Comparison of ENCODE assay signal across 6 cellular contexts in genomic region chr19:1904385-1905070, GRCh38. TPM values are rescaled to one million over a fixed set of nuclear protein-coding genes. Genes with fewer than 3 reads are reported as not detected.
DNase-seq lines count a peak whose midpoint lies in the region; ATAC-seq and TF ChIP-seq lines count a peak whose summit lies in the region.

No MANE protein-coding gene starts in this region.

- H3K27ac Mint-ChIP-seq in activated CD8-positive, alpha-beta T cell treated with anti-CD3 and anti-CD28 coated beads, Interleukin-2, amount 10 ng/mL, durations not matched to agents 7 days and 5 days = peak overlapping the region; percentile 85

- H3K4me3 ChIP-seq in HAP-1 (peak overlapping the region; percentile 76), lung (no peak overlapping the region)

- CTCF ChIA-PET in activated CD8-positive, alpha-beta T cell treated with anti-CD3 and anti-CD28 coated beads, Interleukin-2, amount 10 ng/mL, durations not matched to agents 7 days and 5 days (lab: Charles Lee) = interaction anchor here (1.4 kb wide), 1 partner anchor 40 kb away, joined by 4 read pairs; no protein-coding TSS in a partner anchor

- peaks cover 43% of the 10 kb centered on the region for H3K4me1 Mint-ChIP-seq in activated CD8-positive, alpha-beta T cell treated with anti-CD3 and anti-CD28 coated beads, Interleukin-2, amount 10 ng/mL, durations not matched to agents 7 days and 5 days (ENCODE audit: low read depth)

- H3K36me3 Mint-ChIP-seq in activated CD8-positive, alpha-beta T cell treated with anti-CD3 and anti-CD28 coated beads, Interleukin-2, amount 10 ng/mL, durations not matched to agents 7 days and 5 days (ENCODE audit: low read depth) = peaks cover 7% of the 10 kb centered on the region

- WGBS in lung, 2 donors = 33 to 39% methylated on average over 12 of the region's 12 CpGs

- no peaks in the 10 kb centered on the region for H3K27me3 Mint-ChIP-seq in activated CD8-positive, alpha-beta T cell treated with anti-CD3 and anti-CD28 coated beads, Interleukin-2, amount 10 ng/mL, durations not matched to agents 7 days and 5 days (ENCODE audit: low read depth)

- peak overlapping the region in 1 of 2 donors; percentile 89 for H3K27ac ChIP-seq in lung (ENCODE audit: low read depth in 1 of 2, low read length in 1 of 2)

- H3K9me3 ChIP-seq in HAP-1 (no peaks in the 10 kb centered on the region), lung (ENCODE audit: control insufficient read depth in 2 of 2, insufficient read depth in 1 of 2, low read length in 1 of 2) (no peaks in the 10 kb centered on the region)

- H3K4me3 Mint-ChIP-seq in activated CD8-positive, alpha-beta T cell treated with anti-CD3 and anti-CD28 coated beads, Interleukin-2, amount 10 ng/mL, durations not matched to agents 7 days and 5 days = peak overlapping the region; percentile 89

- no peaks in the 10 kb centered on the region for H3K9me3 Mint-ChIP-seq in activated CD8-positive, alpha-beta T cell treated with anti-CD3 and anti-CD28 coated beads, Interleukin-2, amount 10 ng/mL, durations not matched to agents 7 days and 5 days (ENCODE audit: insufficient read depth)

- peak; percentile 90 for DNase-seq in CD1c-positive myeloid dendritic cell (ENCODE audit: extremely low spot score)
- DNase-seq in HAP-1 (ENCODE audit: low spot score in 2 of 2) = no peak
- DNase-seq in activated CD8-positive, alpha-beta T cell treated with anti-CD3 and anti-CD28 coated beads, Interleukin-2, amount 10 ng/mL, durations not matched to agents 7 days and 5 days = no peak
- peak; percentile 78 for DNase-seq in lung (ENCODE audit: low spot score)
- no peak for DNase-seq in H4 (ENCODE audit: low spot score)

- no peak for ATAC-seq in activated CD8-positive, alpha-beta T cell treated with anti-CD3 and anti-CD28 coated beads, Interleukin-2, amount 10 ng/mL, durations not matched to agents 7 days and 5 days
- no peak for ATAC-seq in lung (ENCODE audit: insufficient read depth, low FRiP score)
- ATAC-seq in GM21515 (IDR thresholded peaks at IDR 0.05; ENCODE audit: unreplicated experiment) = no peak

- no peaks in the 10 kb centered on the region for H3K27me3 ChIP-seq in HAP-1 (ENCODE audit: low read depth)
- H3K27me3 ChIP-seq in lung (ENCODE audit: control insufficient read depth, insufficient read depth) = no peaks in the 10 kb centered on the region

- TF ChIP-seq CTCF in lung (IDR thresholded peaks at IDR 0.05; ENCODE audit: control extremely low read depth, extremely low read depth) = no peak

- peaks cover 2% of the 10 kb centered on the region for H3K4me1 ChIP-seq in HAP-1
- H3K4me1 ChIP-seq in lung (ENCODE audit: control insufficient read depth in 2 of 2, insufficient read depth in 2 of 2, low read length in 2 of 2) = peaks cover 0 to 14% of the 10 kb centered on the region in 2 donors

- in situ Hi-C loops in HAP-1 (cut with MboI; ENCODE audit: low sequenced_read_pairs) = no loop called here

- POLR2A ChIA-PET in activated CD8-positive, alpha-beta T cell treated with anti-CD3 and anti-CD28 coated beads, Interleukin-2, amount 10 ng/mL, durations not matched to agents 7 days and 5 days (lab: Charles Lee) = interaction anchor here (1.0 to 1.7 kb wide), 2 partner anchors 20 to 30 kb away, joined by 3 to 7 read pairs; no protein-coding TSS in a partner anchor

- H3K36me3 ChIP-seq in HAP-1 (replicated peaks) = peaks cover 7% of the 10 kb centered on the region; the same call in 1 of the 2 replicates
- H3K36me3 ChIP-seq in lung (ENCODE audit: control insufficient read depth in 2 of 2, insufficient read depth in 2 of 2, low read length in 2 of 2) = peaks cover 0 to 7% of the 10 kb centered on the region in 2 donors

RNA-seq across cellular contexts. Expression of gene ADAT3, which starts 0.7 kb away (rescaled TPM):
- total RNA-seq in activated CD8-positive, alpha-beta T cell treated with anti-CD3 and anti-CD28 coated beads, Interleukin-2, amount 10 ng/mL, durations not matched to agents 7 days and 5 days = 10 to 100 TPM in 1 of 2 experiments, 1 to 10 TPM in 1; 9.9 to 11.0 TPM
- total RNA-seq in lung = 10 to 100 TPM in 1 of 2 donors, 1 to 10 TPM in 1; 4.0 to 11.9 TPM
- 1 to 10 TPM; 6.4 to 7.2 TPM for polyA plus RNA-seq in lung
- 0.93 and 1.0 TPM in 2 replicates for total RNA-seq in H4 (2014; rRNA removed; shearing (Covaris generic))

RNA-seq across cellular contexts. Expression of gene SCAMP4, which starts 0.7 kb away (rescaled TPM):
- total RNA-seq in activated CD8-positive, alpha-beta T cell treated with anti-CD3 and anti-CD28 coated beads, Interleukin-2, amount 10 ng/mL, durations not matched to agents 7 days and 5 days = 10 to 100 TPM; 29.9 to 37.2 TPM
- total RNA-seq in lung = 10 to 100 TPM; 63.4 to 86.6 TPM
- 10 to 100 TPM; 45.7 to 49.1 TPM for polyA plus RNA-seq in lung
- 66.3 and 68.3 TPM in 2 replicates for total RNA-seq in H4 (2014; rRNA removed; shearing (Covaris generic))

RNA-seq across cellular contexts. Expression of gene ABHD17A, which starts 19.2 kb away (rescaled TPM):
- total RNA-seq in activated CD8-positive, alpha-beta T cell treated with anti-CD3 and anti-CD28 coated beads, Interleukin-2, amount 10 ng/mL, durations not matched to agents 7 days and 5 days = 100 to 1,000 TPM; 181 to 196 TPM
- total RNA-seq in lung = 10 to 100 TPM; 68.8 to 84.9 TPM
- 100 to 1,000 TPM in 1 of 2 donors, 10 to 100 TPM in 1; 97.0 to 110 TPM for polyA plus RNA-seq in lung
- 20.2 and 40.6 TPM in 2 replicates for total RNA-seq in H4 (2014; rRNA removed; shearing (Covaris generic))

RNA-seq across cellular contexts. Expression of gene CSNK1G2, which starts 36.4 kb away (rescaled TPM):
- 100 to 1,000 TPM; 103 to 105 TPM for total RNA-seq in activated CD8-positive, alpha-beta T cell treated with anti-CD3 and anti-CD28 coated beads, Interleukin-2, amount 10 ng/mL, durations not matched to agents 7 days and 5 days
- 10 to 100 TPM; 50.0 to 74.4 TPM for total RNA-seq in lung
- 10 to 100 TPM; 67.1 to 80.2 TPM for polyA plus RNA-seq in lung
- 23.2 and 36.6 TPM in 2 replicates for total RNA-seq in H4 (2014; rRNA removed; shearing (Covaris generic))

RNA-seq across cellular contexts. Expression of gene KLF16, which starts 41.1 kb away (rescaled TPM):
- 10 to 100 TPM; 26.5 to 29.8 TPM for total RNA-seq in activated CD8-positive, alpha-beta T cell treated with anti-CD3 and anti-CD28 coated beads, Interleukin-2, amount 10 ng/mL, durations not matched to agents 7 days and 5 days
- 10 to 100 TPM in 1 of 2 donors, 1 to 10 TPM in 1; 3.3 to 25.6 TPM for total RNA-seq in lung
- polyA plus RNA-seq in lung = 10 to 100 TPM; 13.8 to 17.8 TPM
- total RNA-seq in H4 (2014; rRNA removed; shearing (Covaris generic)) = 1.8 and 4.6 TPM in 2 replicates

Comparison
In these comparisons a context has a peak if more than half of its experiments do, and no peak if none do; other contexts are left out.
1. DNase-seq: peak in CD1c-positive myeloid dendritic cell (single experiment) and lung (single experiment); none in HAP-1 (0 of 2), activated CD8-positive, alpha-beta T cell treated with anti-CD3 and anti-CD28 coated beads, Interleukin-2, amount 10 ng/mL, durations not matched to agents 7 days and 5 days (single experiment) and H4 (single experiment).